Comparison of ENCODE assay signal across 18 cellular contexts in the genomic region with DNA sequence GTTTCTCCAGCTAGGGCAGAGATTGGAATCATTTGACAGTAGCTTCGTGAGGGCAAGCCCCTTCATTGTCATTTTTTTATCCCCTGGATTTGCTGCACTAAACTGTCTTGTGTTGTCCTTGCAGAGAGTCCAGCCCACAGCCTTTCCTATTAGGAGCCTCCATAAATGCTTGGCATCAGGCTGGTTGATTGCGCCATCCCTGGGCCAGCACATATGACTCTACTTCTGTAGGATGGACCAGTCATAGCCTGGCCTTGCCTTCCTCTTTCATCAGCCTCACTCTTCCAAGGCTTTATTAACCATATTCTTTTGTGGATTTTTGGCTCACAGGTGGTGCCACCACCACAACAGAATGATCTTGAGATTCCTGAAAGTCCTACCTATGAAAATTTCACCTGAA. TPM values are rescaled to one million over a fixed set of nuclear protein-coding genes. Genes with fewer than 3 reads are reported as not detected.
A peak's percentile ranks its signal among the peaks of the same experiment; 100 is the strongest.
DNase-seq lines count a peak whose midpoint lies in the region; ATAC-seq and TF ChIP-seq lines count a peak whose summit lies in the region.
"Had no signal": no experiment of that assay in that cellular context is flagged by ENCODE, and none has a peak within 500 bp of the region (broad histone marks: within the 10 kb centered on the region; RNA-seq: fewer than 3 reads in every experiment).

No MANE protein-coding gene starts in this region.

- no peak overlapping the region for H2BK5ac ChIP-seq in IMR-90 (ENCODE audit: low read depth, low read length, poor library complexity, severe bottlenecking)

- H3K4me3 ChIP-seq in IMR-90 (ENCODE audit: insufficient read depth, low read depth, low read length) (no peak overlapping the region), lung (no peak overlapping the region), HAP-1 (no peak overlapping the region)

- no peak overlapping the region for H3K27ac ChIP-seq in IMR-90 (ENCODE audit: insufficient read depth, low read length)
- H3K27ac ChIP-seq in lung (ENCODE audit: low read depth in 1 of 2, low read length in 1 of 2) = no peak overlapping the region

- no peaks in the 10 kb centered on the region for H3K9me1 ChIP-seq in IMR-90 (ENCODE audit: insufficient read depth, low read length)

- H2AK5ac ChIP-seq in IMR-90 (ENCODE audit: low read depth, low read length) = no peak overlapping the region

- ATAC-seq in IMR-90 (ENCODE audit: low read depth) (no peak), lung (ENCODE audit: insufficient read depth, low FRiP score) (no peak), GM21390 (IDR thresholded peaks at IDR 0.05; ENCODE audit: unreplicated experiment) (no peak)
- no peak for ATAC-seq in activated T-helper 17 cell treated with anti-CD3 and anti-CD28 coated beads, Interleukin-2, amount 50 U/mL, for 72 hours (replicated peaks)
- no peak for ATAC-seq in activated CD4-positive, CD25-positive, alpha-beta regulatory T cell treated with anti-CD3 and anti-CD28 coated beads, Interleukin-2, amount 50 U/mL, for 24 hours

- no peak for TF ChIP-seq RAD21 in IMR-90 (IDR thresholded peaks at IDR 0.05; ENCODE audit: low read length)

- WGBS in IMR-90 (ENCODE audit: extremely low coverage in 2 of 2, insufficient read length in 1 of 2), 2 experiments = no CpG with 5 or more reads among the region's 2 CpGs
- WGBS in lung, 2 donors = 89 to 93% methylated on average over 2 of the region's 2 CpGs

- BruUV-seq in IMR-90 (replicated peaks; lab: Mats Ljungman, UMichigan) = no TSS peak

- no peaks in the 10 kb centered on the region for H3K79me1 ChIP-seq in IMR-90 (ENCODE audit: low read depth in 1 of 2, low read length in 2 of 2)

- H3K27ac Mint-ChIP-seq in CD14-positive monocyte = peak overlapping the region in 4 of 7 donors; percentile 16 to 70 (median 24)
- peak overlapping the region; percentile 29 for H3K27ac Mint-ChIP-seq in activated T-helper 17 cell treated with anti-CD3 and anti-CD28 coated beads, Interleukin-2, amount 50 U/mL, for 72 hours

- H2AFZ ChIP-seq in IMR-90 (replicated peaks; ENCODE audit: low read length, poor library complexity) = no peak overlapping the region

- H3K27me3 ChIP-seq in IMR-90 (ENCODE audit: control insufficient read depth, insufficient read depth, low read length) (no peaks in the 10 kb centered on the region), lung (ENCODE audit: control insufficient read depth, insufficient read depth) (no peaks in the 10 kb centered on the region), HAP-1 (ENCODE audit: low read depth) (no peaks in the 10 kb centered on the region)

- H3K27me3 Mint-ChIP-seq in CD14-positive monocyte (ENCODE audit: low read depth in 3 of 3) = peaks cover 0 to 1% (median 0%) of the 10 kb centered on the region in 3 donors
- no peaks in the 10 kb centered on the region for H3K27me3 Mint-ChIP-seq in activated T-helper 17 cell treated with anti-CD3 and anti-CD28 coated beads, Interleukin-2, amount 50 U/mL, for 72 hours
- H3K27me3 Mint-ChIP-seq: activated T-cell treated with anti-CD3 and anti-CD28 coated beads, Interleukin-2, amount 50 U/mL, for 24 hours had no signal

- no peak overlapping the region for H2BK15ac ChIP-seq in IMR-90 (ENCODE audit: low read depth, low read length)

- H3K9me3 Mint-ChIP-seq in CD14-positive monocyte = no peaks in the 10 kb centered on the region
- no peaks in the 10 kb centered on the region for H3K9me3 Mint-ChIP-seq in activated T-helper 17 cell treated with anti-CD3 and anti-CD28 coated beads, Interleukin-2, amount 50 U/mL, for 72 hours
- H3K9me3 Mint-ChIP-seq: activated T-cell treated with anti-CD3 and anti-CD28 coated beads, Interleukin-2, amount 50 U/mL, for 24 hours had no signal

- peaks cover 41 to 50% of the 10 kb centered on the region in 2 donors for H3K36me3 Mint-ChIP-seq in CD14-positive monocyte
- peaks cover 25% of the 10 kb centered on the region for H3K36me3 Mint-ChIP-seq in activated T-helper 17 cell treated with anti-CD3 and anti-CD28 coated beads, Interleukin-2, amount 50 U/mL, for 72 hours (ENCODE audit: low read depth)

- no peak overlapping the region for H3K23ac ChIP-seq in IMR-90 (ENCODE audit: low read depth, low read length)

- in situ Hi-C loops in IMR-90 (cut with MboI; ENCODE audit: low sequenced_read_pairs) = no loop called here
- in situ Hi-C loops in HAP-1 (cut with MboI; ENCODE audit: low sequenced_read_pairs) = no loop called here

- H4K5ac ChIP-seq in IMR-90 (ENCODE audit: low read depth, low read length) = no peak overlapping the region

- no peak overlapping the region for H3K14ac ChIP-seq in IMR-90 (replicated peaks; ENCODE audit: low read depth, low read length)

- dilution Hi-C loops in IMR-90 (cut with HindIII; ENCODE audit: low sequenced_read_pairs, unreplicated experiment) = no loop called here

- no peak overlapping the region for H2BK120ac ChIP-seq in IMR-90 (ENCODE audit: low read depth, low read length)

- no peak overlapping the region for H3K4me3 Mint-ChIP-seq in CD14-positive monocyte
- H3K4me3 Mint-ChIP-seq in activated T-helper 17 cell treated with anti-CD3 and anti-CD28 coated beads, Interleukin-2, amount 50 U/mL, for 72 hours = no peak overlapping the region
- H3K4me3 Mint-ChIP-seq: activated T-cell treated with anti-CD3 and anti-CD28 coated beads, Interleukin-2, amount 50 U/mL, for 24 hours had no signal

- DNase-seq in CD14-positive monocyte (ENCODE audit: low spot score) (peak; percentile 61), IMR-90 (no peak), lung (ENCODE audit: low spot score) (peak; percentile 30), HAP-1 (ENCODE audit: low spot score in 2 of 2) (no peak), NCI-H82 (lab: John Stamatoyannopoulos, UW) (no peak)
- DNase-seq: activated CD4-positive, CD25-positive, alpha-beta regulatory T cell treated with anti-CD3 and anti-CD28 coated beads, Interleukin-2, amount 50 U/mL, for 72 hours; activated T-cell treated with anti-CD3 and anti-CD28 coated beads, Interleukin-2, amount 50 U/mL, for 24 hours; amygdala; DMS79; mesenchymal stem cell; NCI-H1092 treated with DMSO at 0.1 percent for 48 hours; occipital lobe had no signal

- no peaks in the 10 kb centered on the region for H4K20me1 ChIP-seq in IMR-90 (ENCODE audit: insufficient read depth, low read length)

- POLR2A ChIA-PET in IMR-90 (lab: Charles Lee; ENCODE audit: unreplicated experiment) = no interaction called here

- no peak overlapping the region for H3K18ac ChIP-seq in IMR-90 (ENCODE audit: low read depth, low read length)

- H3K36me3 ChIP-seq in IMR-90 (ENCODE audit: control insufficient read depth, insufficient read depth, low read length) = no peaks in the 10 kb centered on the region
- no peaks in the 10 kb centered on the region for H3K36me3 ChIP-seq in lung (ENCODE audit: control insufficient read depth in 2 of 2, insufficient read depth in 2 of 2, low read length in 2 of 2)
- H3K36me3 ChIP-seq in HAP-1 (replicated peaks) = no peaks in the 10 kb centered on the region

- no peak overlapping the region for H4K91ac ChIP-seq in IMR-90 (ENCODE audit: insufficient read depth, low read depth, low read length)

- H3K4me1 ChIP-seq in IMR-90 (ENCODE audit: control insufficient read depth, insufficient read depth, low read length) (no peaks in the 10 kb centered on the region), lung (ENCODE audit: control insufficient read depth in 2 of 2, insufficient read depth in 2 of 2, low read length in 2 of 2) (peaks cover 0 to 1% of the 10 kb centered on the region in 2 donors), HAP-1 (no peaks in the 10 kb centered on the region)

- intact Hi-C loops in CD14-positive monocyte (cut with micrococcal nuclease) (no loop called here), IMR-90 (cut with micrococcal nuclease) (no loop called here)

- TF ChIP-seq POLR2A in IMR-90 (IDR thresholded peaks at IDR 0.05; ENCODE audit: low read depth, low read length) = no peak

- no peak overlapping the region for H2AK9ac ChIP-seq in IMR-90 (replicated peaks; ENCODE audit: low read depth, low read length, poor library complexity)

- no peak overlapping the region for H4K8ac ChIP-seq in IMR-90 (ENCODE audit: low read depth in 2 of 2, low read length in 2 of 2)

- H3K56ac ChIP-seq in IMR-90 (ENCODE audit: extremely low read depth, insufficient read depth, low read length) = no peak overlapping the region

- CTCF ChIA-PET in IMR-90 (lab: Yijun Ruan, JAX) = no interaction called here

- H3K4me2 ChIP-seq in IMR-90 (ENCODE audit: low read depth, low read length) = no peak overlapping the region

- no peaks in the 10 kb centered on the region for H3K9me3 ChIP-seq in IMR-90 (ENCODE audit: control insufficient read depth, insufficient read depth, low read length)
- no peaks in the 10 kb centered on the region for H3K9me3 ChIP-seq in lung (ENCODE audit: control insufficient read depth in 2 of 2, insufficient read depth in 1 of 2, low read length in 1 of 2)
- H3K9me3 ChIP-seq in HAP-1 = no peaks in the 10 kb centered on the region

- H3K4me1 Mint-ChIP-seq in CD14-positive monocyte = peaks cover 11% of the 10 kb centered on the region
- no peaks in the 10 kb centered on the region for H3K4me1 Mint-ChIP-seq in activated T-helper 17 cell treated with anti-CD3 and anti-CD28 coated beads, Interleukin-2, amount 50 U/mL, for 72 hours

- TF ChIP-seq CTCF in CD14-positive monocyte (IDR thresholded peaks at IDR 0.05) (no peak), IMR-90 (conservative IDR thresholded peaks at IDR 0.05; ENCODE audit: low read depth, low read length) (no peak), lung (IDR thresholded peaks at IDR 0.05; ENCODE audit: control extremely low read depth, extremely low read depth) (no peak)

- no peak overlapping the region for H3K4ac ChIP-seq in IMR-90 (ENCODE audit: low read depth, low read length)

- H2BK20ac ChIP-seq in IMR-90 (ENCODE audit: low read depth, low read length) = no peak overlapping the region

- no peak overlapping the region for H3K9ac ChIP-seq in IMR-90 (ENCODE audit: low read depth, low read length)

RNA-seq across cellular contexts. Expression of a gene that starts 31.4 kb away (rescaled TPM):
- polyA plus RNA-seq in CD14-positive monocyte (1 to 10 TPM; 1.4 to 2.7 TPM), IMR-90 (2012; rRNA removed) (not detected in 2 replicates), lung (1 to 10 TPM in 1 of 2 donors, under 1 TPM in 1; 0.94 to 1.5 TPM)
- total RNA-seq in IMR-90 (2012; rRNA removed) (not detected in 2 replicates), lung (1 to 10 TPM; 1.3 to 3.4 TPM)
- not detected in 2 replicates for polyA plus RNA-seq in IMR-90 (2012; cell fraction: cytosol; rRNA removed)
- polyA plus RNA-seq in IMR-90 (2012; cell fraction: nucleus; rRNA removed; ENCODE audit: low replicate concordance) = not detected in 2 replicates
- 1 to 10 TPM; 1.9 to 3.2 TPM for total RNA-seq in activated T-helper 17 cell treated with anti-CD3 and anti-CD28 coated beads, Interleukin-2, amount 50 U/mL, for 72 hours
- total RNA-seq: fibroblast of lung, occipital lobe, temporal lobe had no signal
- polyA plus RNA-seq: fibroblast of lung had no signal

RNA-seq across cellular contexts. Expression of a gene that starts 35.3 kb away (rescaled TPM):
- polyA plus RNA-seq in CD14-positive monocyte (100 to 1,000 TPM; 106 to 116 TPM), IMR-90 (2012; rRNA removed) (not detected in 2 replicates), lung (1 to 10 TPM in 1 of 2 donors, under 1 TPM in 1; 0.57 to 3.1 TPM)
- total RNA-seq in IMR-90 (2012; rRNA removed) (not detected in 2 replicates), lung (1 to 10 TPM; 1.5 to 3.2 TPM)
- polyA plus RNA-seq in IMR-90 (2012; cell fraction: cytosol; rRNA removed) = not detected in 2 replicates
- polyA plus RNA-seq in IMR-90 (2012; cell fraction: nucleus; rRNA removed; ENCODE audit: low replicate concordance) = not detected in 2 replicates
- total RNA-seq in activated T-helper 17 cell treated with anti-CD3 and anti-CD28 coated beads, Interleukin-2, amount 50 U/mL, for 72 hours = under 1 TPM in 1 of 2 donors, not detected in 1; 0.48 TPM
- total RNA-seq: fibroblast of lung, occipital lobe, OCI-LY7, temporal lobe had no signal
- polyA plus RNA-seq: fibroblast of lung had no signal

RNA-seq across cellular contexts. Expression of a gene that starts 57.6 kb away (rescaled TPM):
- 1 to 10 TPM; 1.3 to 1.6 TPM for polyA plus RNA-seq in CD14-positive monocyte
- total RNA-seq in IMR-90 (2012; rRNA removed) = not detected in 2 replicates
- not detected in 2 replicates for polyA plus RNA-seq in IMR-90 (2012; rRNA removed)
- not detected in 2 replicates for polyA plus RNA-seq in IMR-90 (2012; cell fraction: cytosol; rRNA removed)
- not detected in 2 replicates for polyA plus RNA-seq in IMR-90 (2012; cell fraction: nucleus; rRNA removed; ENCODE audit: low replicate concordance)
- total RNA-seq in activated T-helper 17 cell treated with anti-CD3 and anti-CD28 coated beads, Interleukin-2, amount 50 U/mL, for 72 hours = not detected
- 1 to 10 TPM; 1.6 to 3.3 TPM for total RNA-seq in lung
- polyA plus RNA-seq in lung = 100 to 1,000 TPM in 1 of 2 donors, under 1 TPM in 1; 0.86 to 110 TPM
- total RNA-seq: fibroblast of lung, OCI-LY7, temporal lobe had no signal
- polyA plus RNA-seq: fibroblast of lung had no signal

Comparison
In these comparisons a context has a peak if more than half of its experiments do, and no peak if none do; other contexts are left out.
1. DNase-seq: peak in CD14-positive monocyte (single experiment) and lung (single experiment); none in IMR-90 (single experiment), HAP-1 (0 of 2) and NCI-H82 (single experiment).